ENCODE assay signal across 32 cellular contexts in genomic region chr10:6713120-6713519, GRCh38.
"Had no signal": no experiment of that assay in that cellular context is flagged by ENCODE, and none has a peak within 500 bp of the region (broad histone marks: within the 10 kb centered on the region; RNA-seq: fewer than 3 reads in every experiment).

No MANE protein-coding gene starts in this region.

- H3K27ac Mint-ChIP-seq: activated CD4-positive, alpha-beta memory T cell treated with anti-CD3 and anti-CD28 coated beads, Interleukin-2, amount 10 ng/mL, durations not matched to agents 7 days and 5 days; activated CD4-positive, alpha-beta T cell treated with anti-CD3 and anti-CD28 coated beads, Interleukin-2, amount 10 ng/mL, durations not matched to agents 7 days and 5 days; activated naive CD8-positive, alpha-beta T cell; activated T-cell treated with anti-CD3 and anti-CD28 coated beads, Interleukin-2, amount 50 U/mL, for 24 hours; activated T-cell treated with anti-CD3 and anti-CD28 coated beads, Interleukin-2, amount 50 U/mL, for 72 hours; T-helper 17 cell; T-helper 2 cell treated with Interferon-gamma antibody and Interleukin-4, amounts not matched to agents 5 μg/mL and 100 μg/mL, for 36 hours had no signal

- FAIRE-seq: astrocyte, bronchial epithelial cell, endometrium, endothelial cell of umbilical vein, frontal cortex had no signal

- DNase-seq: activated CD4-positive, alpha-beta memory T cell treated with anti-CD3 and anti-CD28 coated beads, Interleukin-2, amount 10 ng/mL, durations not matched to agents 7 days and 5 days; activated CD4-positive, alpha-beta T cell treated with anti-CD3 and anti-CD28 coated beads for 1 hour; activated CD4-positive, alpha-beta T cell treated with anti-CD3 and anti-CD28 coated beads for 4 hours; activated CD4-positive, alpha-beta T cell treated with anti-CD3 and anti-CD28 coated beads, Interleukin-2, amount 50 U/mL, for 4 hours; activated CD8-positive, alpha-beta memory T cell treated with anti-CD3 and anti-CD28 coated beads, Interleukin-2, amount 50 U/mL, for 48 hours; activated effector memory CD4-positive, alpha-beta T cell treated with Interleukin-2 at 50 U/mL for 16 hours; activated gamma-delta T cell treated with Interleukin-2 at 50 U/mL for 16 hours; activated naive CD4-positive, alpha-beta T cell treated with anti-CD3 and anti-CD28 coated beads, Interleukin-2, amount 50 U/mL, for 16 hours; activated naive CD4-positive, alpha-beta T cell treated with Interleukin-2 at 50 U/mL for 16 hours; activated T-cell treated with anti-CD3 and anti-CD28 coated beads for 4 hours; activated T-cell treated with anti-CD3 and anti-CD28 coated beads, Interleukin-2, amount 50 U/mL, for 24 hours; activated T-cell treated with anti-CD3 and anti-CD28 coated beads, Interleukin-2, amount 50 U/mL, for 72 hours; amniotic stem cell; anterior cingulate cortex; colonic mucosa; effector CD8-positive, alpha-beta T cell; esophagus squamous epithelium; head of caudate nucleus; hippocampal formation; T-helper 17 cell; T1000 had no signal

- H3K4me3 ChIP-seq: colonic mucosa, esophagus squamous epithelium had no signal

- ATAC-seq: activated T-cell treated with anti-CD3 and anti-CD28 coated beads, Interleukin-2, amount 50 U/mL, for 72 hours; T-helper 17 cell had no signal

- H3K27ac ChIP-seq: brain microvascular endothelial cell, colonic mucosa, epithelial cell of prostate, esophagus squamous epithelium had no signal

- H3K4me3 Mint-ChIP-seq: activated CD4-positive, alpha-beta memory T cell treated with anti-CD3 and anti-CD28 coated beads, Interleukin-2, amount 10 ng/mL, durations not matched to agents 7 days and 5 days; activated CD4-positive, alpha-beta T cell treated with anti-CD3 and anti-CD28 coated beads, Interleukin-2, amount 10 ng/mL, durations not matched to agents 7 days and 5 days; activated T-cell treated with anti-CD3 and anti-CD28 coated beads, Interleukin-2, amount 50 U/mL, for 24 hours; activated T-cell treated with anti-CD3 and anti-CD28 coated beads, Interleukin-2, amount 50 U/mL, for 72 hours; central memory CD8-positive, alpha-beta T cell; T-helper 17 cell; T-helper 2 cell treated with Interferon-gamma antibody and Interleukin-4, amounts not matched to agents 5 μg/mL and 100 μg/mL, for 36 hours had no signal

- H3K27me3 ChIP-seq: brain microvascular endothelial cell, colonic mucosa had no signal

- H3K9me3 ChIP-seq: colonic mucosa, esophagus squamous epithelium had no signal

- H3K36me3 Mint-ChIP-seq: activated naive CD8-positive, alpha-beta T cell had no signal

- H3K4me1 ChIP-seq: colonic mucosa, esophagus squamous epithelium had no signal

- H3K9me3 Mint-ChIP-seq: activated CD4-positive, alpha-beta memory T cell treated with anti-CD3 and anti-CD28 coated beads, Interleukin-2, amount 10 ng/mL, durations not matched to agents 7 days and 5 days; activated CD4-positive, alpha-beta T cell treated with anti-CD3 and anti-CD28 coated beads, Interleukin-2, amount 10 ng/mL, durations not matched to agents 7 days and 5 days; activated T-cell treated with anti-CD3 and anti-CD28 coated beads, Interleukin-2, amount 50 U/mL, for 24 hours; activated T-cell treated with anti-CD3 and anti-CD28 coated beads, Interleukin-2, amount 50 U/mL, for 72 hours; central memory CD8-positive, alpha-beta T cell; T-helper 2 cell treated with Interferon-gamma antibody and Interleukin-4, amounts not matched to agents 5 μg/mL and 100 μg/mL, for 36 hours had no signal

- H3K36me3 ChIP-seq: brain microvascular endothelial cell, colonic mucosa, esophagus squamous epithelium had no signal
